ENCODE assay signal across 23 cellular contexts in genomic region chr2:226116346-226116745, GRCh38.
"Had no signal": no experiment of that assay in that cellular context is flagged by ENCODE, and none has a peak within 500 bp of the region (broad histone marks: within the 10 kb centered on the region; RNA-seq: fewer than 3 reads in every experiment).

No MANE protein-coding gene starts in this region.

- H3K9me3 ChIP-seq: adrenal gland, esophagus squamous epithelium, lower lobe of right lung, neutrophil, spleen, thyroid gland had no signal

- H3K4me1 Mint-ChIP-seq: activated CD4-positive, alpha-beta T cell treated with anti-CD3 and anti-CD28 coated beads, Interleukin-2, amount 10 ng/mL, durations not matched to agents 7 days and 5 days; stimulated activated naive B cell treated with anti-CD40 and anti-IgM and Interleukin-4, amounts not matched to agents 10 μg/mL and 1 μg/mL and 100 μg/mL, for 72 hours had no signal

- H3K4me3 Mint-ChIP-seq: activated CD4-positive, alpha-beta T cell treated with anti-CD3 and anti-CD28 coated beads, Interleukin-2, amount 10 ng/mL, durations not matched to agents 7 days and 5 days; mesothelial cell of epicardium; natural killer cell treated with Interleukin-12 subunit alpha and Interleukin-12 subunit beta and Interleukin-15 and Interleukin-18, amount 100 ng/mL, for 72 hours; stimulated activated naive B cell treated with anti-CD40 and anti-IgM and Interleukin-4, amounts not matched to agents 10 μg/mL and 1 μg/mL and 100 μg/mL, for 72 hours had no signal

- ATAC-seq: activated CD4-positive, CD25-positive, alpha-beta regulatory T cell treated with anti-CD3 and anti-CD28 coated beads, Interleukin-2, amount 50 U/mL, for 24 hours; activated naive CD4-positive, alpha-beta T cell treated with anti-CD3 and anti-CD28 coated beads, Interleukin-2, amount 50 U/mL, for 72 hours; left colon; lower lobe of right lung; natural killer cell treated with Interleukin-12 subunit alpha and Interleukin-12 subunit beta and Interleukin-15 and Interleukin-18, amount 100 ng/mL, for 72 hours; sciatic nerve; stimulated activated naive B cell treated with anti-CD40 and anti-IgM and Interleukin-4, amounts not matched to agents 10 μg/mL and 1 μg/mL and 100 μg/mL, for 72 hours had no signal

- H3K27me3 Mint-ChIP-seq: activated CD4-positive, alpha-beta T cell treated with anti-CD3 and anti-CD28 coated beads, Interleukin-2, amount 10 ng/mL, durations not matched to agents 7 days and 5 days; natural killer cell treated with Interleukin-12 subunit alpha and Interleukin-12 subunit beta and Interleukin-15 and Interleukin-18, amount 100 ng/mL, for 72 hours; stimulated activated naive B cell treated with anti-CD40 and anti-IgM and Interleukin-4, amounts not matched to agents 10 μg/mL and 1 μg/mL and 100 μg/mL, for 72 hours had no signal

- H3K9me3 Mint-ChIP-seq: activated CD4-positive, alpha-beta T cell treated with anti-CD3 and anti-CD28 coated beads, Interleukin-2, amount 10 ng/mL, durations not matched to agents 7 days and 5 days; activated naive CD4-positive, alpha-beta T cell treated with anti-CD3 and anti-CD28 coated beads, Interleukin-2, amount 50 U/mL, for 72 hours; mesothelial cell of epicardium; natural killer cell treated with Interleukin-12 subunit alpha and Interleukin-12 subunit beta and Interleukin-15 and Interleukin-18, amount 100 ng/mL, for 72 hours; stimulated activated naive B cell treated with anti-CD40 and anti-IgM and Interleukin-4, amounts not matched to agents 10 μg/mL and 1 μg/mL and 100 μg/mL, for 72 hours had no signal

- H3K27ac Mint-ChIP-seq: activated CD4-positive, alpha-beta T cell treated with anti-CD3 and anti-CD28 coated beads, Interleukin-2, amount 10 ng/mL, durations not matched to agents 7 days and 5 days; activated naive CD4-positive, alpha-beta T cell treated with anti-CD3 and anti-CD28 coated beads, Interleukin-2, amount 50 U/mL, for 72 hours; natural killer cell treated with Interleukin-12 subunit alpha and Interleukin-12 subunit beta and Interleukin-15 and Interleukin-18, amount 100 ng/mL, for 72 hours; stimulated activated naive B cell treated with anti-CD40 and anti-IgM and Interleukin-4, amounts not matched to agents 10 μg/mL and 1 μg/mL and 100 μg/mL, for 72 hours had no signal

- H3K36me3 ChIP-seq: adrenal gland, cardiac muscle cell, esophagus squamous epithelium, lower lobe of right lung, neutrophil, spleen, thyroid gland had no signal

- H3K27ac ChIP-seq: adrenal gland, cardiac muscle cell, esophagus squamous epithelium, lower lobe of right lung, neutrophil, spleen, thyroid gland had no signal

- H3K4me3 ChIP-seq: adrenal gland, cardiac muscle cell, esophagus squamous epithelium, lower lobe of right lung, spleen, thyroid gland had no signal

- DNase-seq: activated CD4-positive, alpha-beta T cell treated with anti-CD3 and anti-CD28 coated beads, Interleukin-2, amount 10 ng/mL, durations not matched to agents 7 days and 5 days; activated CD8-positive, alpha-beta memory T cell treated with anti-CD3 and anti-CD28 coated beads, Interleukin-2, amount 50 U/mL, for 48 hours; activated gamma-delta T cell; activated T-cell treated with anti-CD3 and anti-CD28 coated beads, Interleukin-2, amount 50 U/mL, for 48 hours; adrenal gland; dermis blood vessel endothelial cell; effector memory CD4-positive, alpha-beta T cell; esophagus squamous epithelium; islet precursor cell; left colon; lower lobe of right lung; spleen; stimulated activated CD4-positive, alpha-beta T cell treated with anti-CD3 and anti-CD28 coated beads, Interleukin-4, amount 100 ng/mL, for 4 hours; stimulated activated naive B cell treated with anti-CD40 and anti-IgM and Interleukin-4, amounts not matched to agents 10 μg/mL and 1 μg/mL and 100 μg/mL, for 72 hours; T1000; thyroid gland had no signal

- H3K36me3 Mint-ChIP-seq: activated naive CD4-positive, alpha-beta T cell treated with anti-CD3 and anti-CD28 coated beads, Interleukin-2, amount 50 U/mL, for 72 hours; mesothelial cell of epicardium; natural killer cell treated with Interleukin-12 subunit alpha and Interleukin-12 subunit beta and Interleukin-15 and Interleukin-18, amount 100 ng/mL, for 72 hours; stimulated activated naive B cell treated with anti-CD40 and anti-IgM and Interleukin-4, amounts not matched to agents 10 μg/mL and 1 μg/mL and 100 μg/mL, for 72 hours had no signal

- H3K27me3 ChIP-seq: adrenal gland, cardiac muscle cell, esophagus squamous epithelium, neutrophil, spleen, thyroid gland had no signal
